Comparison of ENCODE assay signal across 9 cellular contexts in genomic region chr17:4433515-4434031, GRCh38. TPM values are rescaled to one million over a fixed set of nuclear protein-coding genes. Genes with fewer than 3 reads are reported as not detected.
DNase-seq lines count a peak whose midpoint lies in the region; ATAC-seq and TF ChIP-seq lines count a peak whose summit lies in the region.
"Had no signal": no experiment of that assay in that cellular context is flagged by ENCODE, and none has a peak within 500 bp of the region (broad histone marks: within the 10 kb centered on the region; RNA-seq: fewer than 3 reads in every experiment).

Gene SPNS3 (plus strand): TSS chr17:4433940. CDS start chr17:4433968, 28 bp downstream.

- no peak within 1 kb of the TSS for H3K4me3 ChIP-seq in IMR-90 (ENCODE audit: insufficient read depth, low read depth, low read length)
- H3K4me3 ChIP-seq in mesenchymal stem cell (ENCODE audit: insufficient read depth in 1 of 2, low read depth in 1 of 2, low read length in 2 of 2), result no peak within 1 kb of the TSS

- H2BK5ac ChIP-seq in IMR-90 (ENCODE audit: low read depth, low read length, poor library complexity, severe bottlenecking) (no peak within 1 kb of the TSS), mesenchymal stem cell (ENCODE audit: low read depth, low read length, poor library complexity, severe bottlenecking) (no peak within 1 kb of the TSS)

- H2AK9ac ChIP-seq in IMR-90 (replicated peaks; ENCODE audit: low read depth, low read length, poor library complexity), result no peak within 1 kb of the TSS

- TF ChIP-seq POLR2A in IMR-90 (IDR thresholded peaks at IDR 0.05; ENCODE audit: low read depth, low read length), result no peak

- H2BK120ac ChIP-seq in IMR-90 (ENCODE audit: low read depth, low read length) (no peak within 1 kb of the TSS), mesenchymal stem cell (ENCODE audit: low read depth, low read length) (no peak within 1 kb of the TSS)

- H3K23ac ChIP-seq in IMR-90 (ENCODE audit: low read depth, low read length) (no peak within 1 kb of the TSS), mesenchymal stem cell (ENCODE audit: low read length in 2 of 2) (no peak within 1 kb of the TSS)

- H3K4ac ChIP-seq in IMR-90 (ENCODE audit: low read depth, low read length) (no peak within 1 kb of the TSS), mesenchymal stem cell (ENCODE audit: low read depth in 1 of 2, low read length in 2 of 2) (no peak within 1 kb of the TSS)

- TF ChIP-seq CTCF in IMR-90 (conservative IDR thresholded peaks at IDR 0.05; ENCODE audit: low read depth, low read length), result no peak

- H4K5ac ChIP-seq in IMR-90 (ENCODE audit: low read depth, low read length), result no peak within 1 kb of the TSS

- H2BK20ac ChIP-seq in IMR-90 (ENCODE audit: low read depth, low read length), result no peak within 1 kb of the TSS

- peaks cover 24 to 31% (median 29%) of the 10 kb centered on the region in 3 donors for H3K4me1 Mint-ChIP-seq in T-cell
- H3K4me1 Mint-ChIP-seq in activated naive CD8-positive, alpha-beta T cell treated with anti-CD3 and anti-CD28 coated beads, Interleukin-2, amount 50 U/mL, for 24 hours, result peaks cover 31% of the 10 kb centered on the region

- no peaks in the 10 kb centered on the region for H3K79me1 ChIP-seq in IMR-90 (ENCODE audit: low read depth in 1 of 2, low read length in 2 of 2)
- H3K79me1 ChIP-seq in mesenchymal stem cell (replicated peaks; ENCODE audit: low read length, poor library complexity, severe bottlenecking), result no peaks in the 10 kb centered on the region

- no peaks in the 10 kb centered on the region for H3K36me3 Mint-ChIP-seq in T-cell
- H3K36me3 Mint-ChIP-seq in activated naive CD8-positive, alpha-beta T cell treated with anti-CD3 and anti-CD28 coated beads, Interleukin-2, amount 50 U/mL, for 24 hours (ENCODE audit: low read depth), result peaks cover 2% of the 10 kb centered on the region

- H3K27ac Mint-ChIP-seq in T-cell, result peak within 1 kb of the TSS; percentile 19 to 76
- H3K27ac Mint-ChIP-seq in activated naive CD8-positive, alpha-beta T cell treated with anti-CD3 and anti-CD28 coated beads, Interleukin-2, amount 50 U/mL, for 24 hours, result peak within 1 kb of the TSS; percentile 84

- H3K27me3 ChIP-seq in IMR-90 (ENCODE audit: control insufficient read depth, insufficient read depth, low read length) (peaks cover 15% of the 10 kb centered on the region), mesenchymal stem cell (ENCODE audit: control insufficient read depth in 1 of 2, insufficient read depth in 1 of 2, low read length in 2 of 2) (peaks cover 10 to 31% of the 10 kb centered on the region in 2 experiments)

- H3K27ac ChIP-seq in IMR-90 (ENCODE audit: insufficient read depth, low read length) (no peak within 1 kb of the TSS), mesenchymal stem cell (ENCODE audit: low read length, poor library complexity, severe bottlenecking) (no peak within 1 kb of the TSS)

- no peak within 1 kb of the TSS for H3K9ac ChIP-seq in IMR-90 (ENCODE audit: low read depth, low read length)
- no peak within 1 kb of the TSS for H3K9ac ChIP-seq in mesenchymal stem cell (ENCODE audit: low read length)

- in situ Hi-C loops in IMR-90 (cut with MboI; ENCODE audit: low sequenced_read_pairs), result no loop called here

- CTCF ChIA-PET in IMR-90 (lab: Yijun Ruan, JAX) (no interaction called here), T-cell (lab: Charles Lee) (no interaction called here)

- dilution Hi-C loops in IMR-90 (cut with HindIII; ENCODE audit: low sequenced_read_pairs, unreplicated experiment), result no loop called here

- H3K18ac ChIP-seq in IMR-90 (ENCODE audit: low read depth, low read length), result no peak within 1 kb of the TSS
- H3K18ac ChIP-seq in mesenchymal stem cell (ENCODE audit: low read depth in 1 of 2, low read length in 2 of 2), result no peak within 1 kb of the TSS

- no peak within 1 kb of the TSS for H2BK12ac ChIP-seq in mesenchymal stem cell (ENCODE audit: low read length in 2 of 2)

- H2AFZ ChIP-seq in IMR-90 (replicated peaks; ENCODE audit: low read length, poor library complexity), result peak within 1 kb of the TSS; percentile 10
- H2AFZ ChIP-seq in mesenchymal stem cell (ENCODE audit: low read depth, low read length), result no peak within 1 kb of the TSS

- H3K4me2 ChIP-seq in IMR-90 (ENCODE audit: low read depth, low read length) (no peak within 1 kb of the TSS), mesenchymal stem cell (ENCODE audit: low read length, poor library complexity, severe bottlenecking) (no peak within 1 kb of the TSS)

- no peaks in the 10 kb centered on the region for H3K9me1 ChIP-seq in IMR-90 (ENCODE audit: insufficient read depth, low read length)

- H3K36me3 ChIP-seq in IMR-90 (ENCODE audit: control insufficient read depth, insufficient read depth, low read length) (no peaks in the 10 kb centered on the region), mesenchymal stem cell (ENCODE audit: control insufficient read depth in 1 of 2, insufficient read depth in 2 of 2, low read depth in 1 of 2, low read length in 2 of 2) (no peaks in the 10 kb centered on the region)

- POLR2A ChIA-PET in IMR-90 (lab: Charles Lee; ENCODE audit: unreplicated experiment), result no interaction called here
- POLR2A ChIA-PET in T-cell (lab: Charles Lee), result no interaction called here

- H3K4me1 ChIP-seq in IMR-90 (ENCODE audit: control insufficient read depth, insufficient read depth, low read length) (no peaks in the 10 kb centered on the region), mesenchymal stem cell (ENCODE audit: control insufficient read depth, insufficient read depth, low read depth, low read length) (peaks cover 8% of the 10 kb centered on the region)

- no peaks in the 10 kb centered on the region for H4K20me1 ChIP-seq in IMR-90 (ENCODE audit: insufficient read depth, low read length)

- H3K56ac ChIP-seq in IMR-90 (ENCODE audit: extremely low read depth, insufficient read depth, low read length), result no peak within 1 kb of the TSS

- intact Hi-C loops in IMR-90 (cut with micrococcal nuclease), result no loop called here

- DNase-seq in IMR-90 (no peak), T-cell (peak in 27 of 34 experiments; percentile 9 to 45 (median 20)), NCI-H2107 (lab: John Stamatoyannopoulos, UW) (no peak), mesenchymal stem cell (no peak), cerebellar nuclear complex (lab: John Stamatoyannopoulos, UW) (no peak)
- peak; percentile 53 for DNase-seq in activated naive CD8-positive, alpha-beta T cell treated with anti-CD3 and anti-CD28 coated beads, Interleukin-2, amount 50 U/mL, for 24 hours
- DNase-seq in stimulated activated CD8-positive, alpha-beta memory T cell treated with anti-CD3 and anti-CD28 coated beads, Interleukin-15, amount 100 ng/mL, for 48 hours (ENCODE audit: low read depth in 2 of 2), result peak; percentile 34 to 37

- ATAC-seq in IMR-90 (ENCODE audit: low read depth) (no peak), T-cell (replicated peaks in 1 of 4) (peak; percentile 76 to 90 (median 88)), GM18861 (IDR thresholded peaks at IDR 0.05; ENCODE audit: unreplicated experiment) (no peak)
- peak; percentile 74 for ATAC-seq in activated naive CD8-positive, alpha-beta T cell treated with anti-CD3 and anti-CD28 coated beads, Interleukin-2, amount 50 U/mL, for 24 hours

- BruUV-seq in IMR-90 (replicated peaks; lab: Mats Ljungman, UMichigan), result no TSS peak

- H4K8ac ChIP-seq in IMR-90 (ENCODE audit: low read depth in 2 of 2, low read length in 2 of 2) (no peak within 1 kb of the TSS), mesenchymal stem cell (ENCODE audit: low read length) (no peak within 1 kb of the TSS)

- H3K9me3 Mint-ChIP-seq in T-cell, result no peaks in the 10 kb centered on the region
- H3K9me3 Mint-ChIP-seq in activated naive CD8-positive, alpha-beta T cell treated with anti-CD3 and anti-CD28 coated beads, Interleukin-2, amount 50 U/mL, for 24 hours, result no peaks in the 10 kb centered on the region

- H2BK15ac ChIP-seq in IMR-90 (ENCODE audit: low read depth, low read length) (no peak within 1 kb of the TSS), mesenchymal stem cell (ENCODE audit: low read depth, poor library complexity, severe bottlenecking) (no peak within 1 kb of the TSS)

- H3K4me3 Mint-ChIP-seq in T-cell, result peak within 1 kb of the TSS; percentile 50 to 71 (median 58)
- H3K4me3 Mint-ChIP-seq in activated naive CD8-positive, alpha-beta T cell treated with anti-CD3 and anti-CD28 coated beads, Interleukin-2, amount 50 U/mL, for 24 hours, result peak within 1 kb of the TSS; percentile 76

- no peaks in the 10 kb centered on the region for H3K27me3 Mint-ChIP-seq in T-cell
- H3K27me3 Mint-ChIP-seq in activated naive CD8-positive, alpha-beta T cell treated with anti-CD3 and anti-CD28 coated beads, Interleukin-2, amount 50 U/mL, for 24 hours, result no peaks in the 10 kb centered on the region

- H3K14ac ChIP-seq in IMR-90 (replicated peaks; ENCODE audit: low read depth, low read length) (no peak within 1 kb of the TSS), mesenchymal stem cell (ENCODE audit: low read length in 2 of 2) (no peak within 1 kb of the TSS)

- H3K9me3 ChIP-seq in IMR-90 (ENCODE audit: control insufficient read depth, insufficient read depth, low read length) (no peaks in the 10 kb centered on the region), mesenchymal stem cell (ENCODE audit: control insufficient read depth, low read length) (no peaks in the 10 kb centered on the region)

- no peak for TF ChIP-seq RAD21 in IMR-90 (IDR thresholded peaks at IDR 0.05; ENCODE audit: low read length)

- WGBS in IMR-90 (ENCODE audit: extremely low coverage in 2 of 2, insufficient read length in 1 of 2), 2 experiments, result 50% methylated on average over 2 of the region's 13 CpGs; no CpG with 5 or more reads in 1 of the 2 experiments
- WGBS in mesenchymal stem cell, result 86% methylated on average over 13 of the region's 13 CpGs

- no peak within 1 kb of the TSS for H2AK5ac ChIP-seq in IMR-90 (ENCODE audit: low read depth, low read length)
- H2AK5ac ChIP-seq in mesenchymal stem cell (ENCODE audit: low read length, severe bottlenecking), result no peak within 1 kb of the TSS

- no peak within 1 kb of the TSS for H4K91ac ChIP-seq in IMR-90 (ENCODE audit: insufficient read depth, low read depth, low read length)
- no peak within 1 kb of the TSS for H4K91ac ChIP-seq in mesenchymal stem cell (ENCODE audit: low read length)

TF ChIP-seq in IMR-90, 13 proteins besides CTCF, POLR2A, EP300 and RAD21 (continues in another document):
- TF ChIP-seq CEBPB (IDR thresholded peaks at IDR 0.05; ENCODE audit: low read depth, low read length) (peak; percentile 55; the same call in 1 of the 2 replicates), USF2 (IDR thresholded peaks at IDR 0.05; ENCODE audit: low read depth, low read length) (no peak), RCOR1 (IDR thresholded peaks at IDR 0.05; ENCODE audit: insufficient replicate concordance, low read length) (no peak)

RNA-seq across cellular contexts. Expression of gene SPNS3, which starts in this region (rescaled TPM):
- total RNA-seq in IMR-90 (2012; rRNA removed) (0.18 TPM in 1 of 2 replicates, not detected in the other), T-cell (1 to 10 TPM; 2.3 to 5.4 (median 4.6) TPM)
- polyA plus RNA-seq in IMR-90 (2012; rRNA removed), result not detected in 2 replicates
- polyA plus RNA-seq in IMR-90 (2012; cell fraction: cytosol; rRNA removed), result 0.02 TPM in 1 of 2 replicates, not detected in the other
- not detected in 2 replicates for polyA plus RNA-seq in IMR-90 (2012; cell fraction: nucleus; rRNA removed; ENCODE audit: low replicate concordance)
- not detected for polyA plus RNA-seq in mesenchymal stem cell (2013, experiment 1 of 2)
- not detected for polyA plus RNA-seq in mesenchymal stem cell (2013, experiment 2 of 2)
- total RNA-seq: RPMI7951 had no signal

Comparison
In these comparisons a context has a peak if more than half of its experiments do, and no peak if none do; other contexts are left out.
1. ATAC-seq: peak in T-cell (4 of 4) and activated naive CD8-positive, alpha-beta T cell treated with anti-CD3 and anti-CD28 coated beads, Interleukin-2, amount 50 U/mL, for 24 hours (single experiment); none in IMR-90 (single experiment) and GM18861 (single experiment).
2. DNase-seq: peak in T-cell (27 of 34), activated naive CD8-positive, alpha-beta T cell treated with anti-CD3 and anti-CD28 coated beads, Interleukin-2, amount 50 U/mL, for 24 hours (single experiment) and stimulated activated CD8-positive, alpha-beta memory T cell treated with anti-CD3 and anti-CD28 coated beads, Interleukin-15, amount 100 ng/mL, for 48 hours (2 of 2); none in IMR-90 (single experiment), NCI-H2107 (single experiment), mesenchymal stem cell (single experiment) and cerebellar nuclear complex (0 of 2).